9 cellular contexts compared by ENCODE assay signal in genomic region chr2:20190862-20191713, GRCh38. TPM values are rescaled to one million over a fixed set of nuclear protein-coding genes. Genes with fewer than 3 reads are reported as not detected.
DNase-seq lines count a peak whose midpoint lies in the region; ATAC-seq and TF ChIP-seq lines count a peak whose summit lies in the region.
"Had no signal": no experiment of that assay in that cellular context is flagged by ENCODE, and none has a peak within 500 bp of the region (broad histone marks: within the 10 kb centered on the region; RNA-seq: fewer than 3 reads in every experiment).

No MANE protein-coding gene starts in this region.

- no peak for TF ChIP-seq POLR2A in suprapubic skin (IDR thresholded peaks at IDR 0.05)

- intact Hi-C loops in Right ventricle myocardium inferior (cut with DNase I), result no loop called here
- intact Hi-C loops in Right ventricle myocardium superior (cut with DNase I), result no loop called here

- H3K27ac ChIP-seq in suprapubic skin, result no peak overlapping the region
- H3K27ac ChIP-seq: BLaER1 treated with 17β-estradiol and CSF1 and Interleukin-3, amounts not matched to agents 10 nM and 100 nM had no signal

- no peaks in the 10 kb centered on the region for H3K36me3 Mint-ChIP-seq in activated CD4-positive, alpha-beta T cell treated with anti-CD3 and anti-CD28 coated beads, Interleukin-2, amount 10 ng/mL, durations not matched to agents 7 days and 5 days (ENCODE audit: low read depth)

- H3K4me3 Mint-ChIP-seq in activated CD4-positive, alpha-beta T cell treated with anti-CD3 and anti-CD28 coated beads, Interleukin-2, amount 10 ng/mL, durations not matched to agents 7 days and 5 days, result no peak overlapping the region

- no peaks in the 10 kb centered on the region for H3K27me3 Mint-ChIP-seq in activated CD4-positive, alpha-beta T cell treated with anti-CD3 and anti-CD28 coated beads, Interleukin-2, amount 10 ng/mL, durations not matched to agents 7 days and 5 days

- DNase-seq in Right ventricle myocardium inferior (ENCODE audit: missing footprints) (peak; percentile 50), Right ventricle myocardium superior (no peak), RPMI7951 (ENCODE audit: low read depth) (peak; percentile 57), fibroblast of mammary gland (ENCODE audit: low read depth) (peak; percentile 10), suprapubic skin (ENCODE audit: low spot score in 2 of 2) (no peak)
- DNase-seq in stimulated activated naive CD4-positive, alpha-beta T cell treated with Interleukin-2 at 50 U/mL for 16 hours (lab: John Stamatoyannopoulos, UW), result no peak
- no peak for DNase-seq in activated CD4-positive, alpha-beta T cell treated with anti-CD3 and anti-CD28 coated beads, Interleukin-2, amount 10 ng/mL, durations not matched to agents 7 days and 5 days

- no peak for TF ChIP-seq CTCF in fibroblast of mammary gland (conservative IDR thresholded peaks at IDR 0.05; ENCODE audit: control insufficient read depth, insufficient read depth, low read depth, low read length)
- no peak for TF ChIP-seq CTCF in suprapubic skin (IDR thresholded peaks at IDR 0.05)

- H3K27me3 ChIP-seq in suprapubic skin, result no peaks in the 10 kb centered on the region
- H3K27me3 ChIP-seq: BLaER1 treated with 17β-estradiol and CSF1 and Interleukin-3, amounts not matched to agents 10 nM and 100 nM had no signal

- H3K4me1 ChIP-seq in suprapubic skin, result peaks cover 28% of the 10 kb centered on the region

- no peak overlapping the region for H3K27ac Mint-ChIP-seq in activated CD4-positive, alpha-beta T cell treated with anti-CD3 and anti-CD28 coated beads, Interleukin-2, amount 10 ng/mL, durations not matched to agents 7 days and 5 days

- H3K9me3 ChIP-seq in suprapubic skin, result no peaks in the 10 kb centered on the region
- H3K9me3 ChIP-seq: BLaER1 treated with 17β-estradiol and CSF1 and Interleukin-3, amounts not matched to agents 10 nM and 100 nM had no signal

- ATAC-seq in Right ventricle myocardium inferior, result no peak
- no peak for ATAC-seq in Right ventricle myocardium superior (ENCODE audit: poor library complexity)
- no peak for ATAC-seq in HG03039 (IDR thresholded peaks at IDR 0.05; ENCODE audit: unreplicated experiment)

- no peaks in the 10 kb centered on the region for H3K4me1 Mint-ChIP-seq in activated CD4-positive, alpha-beta T cell treated with anti-CD3 and anti-CD28 coated beads, Interleukin-2, amount 10 ng/mL, durations not matched to agents 7 days and 5 days

- no peaks in the 10 kb centered on the region for H3K36me3 ChIP-seq in suprapubic skin
- H3K36me3 ChIP-seq: BLaER1 treated with 17β-estradiol and CSF1 and Interleukin-3, amounts not matched to agents 10 nM and 100 nM had no signal

- no peak overlapping the region for H3K4me3 ChIP-seq in fibroblast of mammary gland (ENCODE audit: control insufficient read depth, low read depth, low read length)
- no peak overlapping the region for H3K4me3 ChIP-seq in suprapubic skin
- H3K4me3 ChIP-seq: BLaER1 treated with 17β-estradiol and CSF1 and Interleukin-3, amounts not matched to agents 10 nM and 100 nM had no signal

- TF ChIP-seq EP300 in suprapubic skin (IDR thresholded peaks at IDR 0.05), result no peak

- CTCF ChIA-PET in activated CD4-positive, alpha-beta T cell treated with anti-CD3 and anti-CD28 coated beads, Interleukin-2, amount 10 ng/mL, durations not matched to agents 7 days and 5 days (lab: Charles Lee), result no interaction called here

- H3K9me3 Mint-ChIP-seq in activated CD4-positive, alpha-beta T cell treated with anti-CD3 and anti-CD28 coated beads, Interleukin-2, amount 10 ng/mL, durations not matched to agents 7 days and 5 days, result no peaks in the 10 kb centered on the region

- WGBS in suprapubic skin, result 84% methylated on average over 15 of the region's 19 CpGs

- POLR2A ChIA-PET in activated CD4-positive, alpha-beta T cell treated with anti-CD3 and anti-CD28 coated beads, Interleukin-2, amount 10 ng/mL, durations not matched to agents 7 days and 5 days (lab: Charles Lee), result no interaction called here

RNA-seq across cellular contexts. Expression of gene SDC1, which starts 33.8 kb away (rescaled TPM):
- total RNA-seq in Right ventricle myocardium inferior (0.68 TPM), Right ventricle myocardium superior (0.11 TPM), suprapubic skin (100 to 1,000 TPM; 258 to 892 (median 636) TPM)
- 28.8 and 42.3 TPM in 2 replicates for total RNA-seq in RPMI7951 (2014; rRNA removed; shearing (Covaris generic))
- under 1 TPM in 1 of 2 experiments, not detected in 1; 0.19 TPM for total RNA-seq in activated CD4-positive, alpha-beta T cell treated with anti-CD3 and anti-CD28 coated beads, Interleukin-2, amount 10 ng/mL, durations not matched to agents 7 days and 5 days

Comparison
In these comparisons a context has a peak if more than half of its experiments do, and no peak if none do; other contexts are left out.
1. DNase-seq: peak in Right ventricle myocardium inferior (single experiment), RPMI7951 (single experiment) and fibroblast of mammary gland (single experiment); none in Right ventricle myocardium superior (single experiment), stimulated activated naive CD4-positive, alpha-beta T cell treated with Interleukin-2 at 50 U/mL for 16 hours (single experiment), suprapubic skin (0 of 2) and activated CD4-positive, alpha-beta T cell treated with anti-CD3 and anti-CD28 coated beads, Interleukin-2, amount 10 ng/mL, durations not matched to agents 7 days and 5 days (single experiment).
2. RNA of gene SDC1, which starts 33.8 kb away (total RNA-seq): 258 to 892 TPM in suprapubic skin and 28.8 to 42.3 TPM in RPMI7951; 0.68 TPM in Right ventricle myocardium inferior (single experiment), 0.19 TPM in activated CD4-positive, alpha-beta T cell treated with anti-CD3 and anti-CD28 coated beads, Interleukin-2, amount 10 ng/mL, durations not matched to agents 7 days and 5 days and 0.11 TPM in Right ventricle myocardium superior (single experiment); every median in the first group is over 10 times any median in the second.